Comparison of ENCODE assay signal across 16 cellular contexts in the genomic region with DNA sequence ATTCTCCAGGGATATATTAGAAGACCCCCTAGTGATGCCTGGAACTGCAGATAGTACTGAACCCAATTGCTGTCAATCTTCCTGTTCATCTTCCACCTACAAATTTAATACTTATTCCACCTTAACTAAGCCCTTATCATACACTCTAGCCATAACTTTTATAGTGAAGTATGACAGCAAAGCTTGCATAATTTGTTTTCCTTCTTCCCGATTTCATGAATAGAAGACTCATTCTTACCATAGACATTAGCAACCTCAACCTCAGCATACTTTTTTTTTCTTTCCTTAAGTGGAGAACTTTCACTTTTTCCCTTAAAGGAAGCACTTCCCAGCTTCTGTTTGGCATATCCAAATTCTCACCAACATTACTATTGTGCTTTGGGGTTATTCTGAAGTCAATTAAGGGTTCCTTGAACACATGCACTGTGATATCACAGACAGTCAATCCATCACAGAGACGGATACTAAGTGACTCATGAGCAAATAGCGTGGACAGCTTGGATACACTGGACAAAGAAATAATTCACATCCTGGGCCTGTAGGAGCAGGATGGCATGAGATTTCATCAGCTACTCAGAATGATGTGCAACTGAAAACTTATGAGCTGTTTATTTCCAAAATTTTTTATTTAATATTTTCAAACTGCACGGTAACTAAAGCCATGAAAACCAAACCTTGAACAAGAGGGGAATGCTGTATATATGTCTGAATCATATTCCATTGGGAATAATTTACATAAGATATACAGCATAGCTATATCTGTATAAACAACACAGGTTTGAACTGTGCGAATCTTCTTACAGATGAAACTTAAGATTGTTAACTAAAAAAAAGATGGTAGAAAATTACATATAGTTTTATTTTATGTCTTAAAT.
DNase-seq lines count a peak whose midpoint lies in the region; ATAC-seq and TF ChIP-seq lines count a peak whose summit lies in the region.
"Had no signal": no experiment of that assay in that cellular context is flagged by ENCODE, and none has a peak within 500 bp of the region (broad histone marks: within the 10 kb centered on the region; RNA-seq: fewer than 3 reads in every experiment).

No MANE protein-coding gene starts in this region.

- 63% methylated on average over 5 of the region's 5 CpGs for WGBS in smooth muscle cell (ENCODE audit: low lambda C conversion rate)

- H3K27ac ChIP-seq in smooth muscle cell (ENCODE audit: low read depth), result peak overlapping the region; percentile 72
- H3K27ac ChIP-seq: KMS-11, skin epidermis had no signal

- H3K4me1 ChIP-seq in smooth muscle cell (ENCODE audit: low read depth), result peaks cover 3% of the 10 kb centered on the region
- H3K4me1 ChIP-seq: HAP-1 had no signal

- H2AFZ ChIP-seq in smooth muscle cell (ENCODE audit: low read depth), result no peak overlapping the region

- no peak overlapping the region for H3K9ac ChIP-seq in smooth muscle cell (ENCODE audit: low read depth)
- H3K9ac ChIP-seq: KMS-11 had no signal

- peak; percentile 21 for DNase-seq in GM04504 (ENCODE audit: low read depth)
- peak; percentile 73 for DNase-seq in RKO (ENCODE audit: low spot score)
- DNase-seq in smooth muscle cell (lab: John Stamatoyannopoulos, UW; ENCODE audit: unreplicated experiment), result no peak
- DNase-seq in iPS-NIHi7 (ENCODE audit: extremely low spot score), result no peak
- no peak for DNase-seq in RPMI8226
- DNase-seq in AML-193 (lab: John Stamatoyannopoulos, UW), result no peak
- DNase-seq: activated CD4-positive, alpha-beta T cell treated with anti-CD3 and anti-CD28 coated beads, Interleukin-2, amount 50 U/mL, for 4 hours; activated gamma-delta T cell treated with Interleukin-2 at 50 U/mL for 16 hours; natural killer cell; NCI-H187 treated with DMSO at 0.1 percent for 48 hours; substantia nigra had no signal

- H4K20me1 ChIP-seq in smooth muscle cell (ENCODE audit: low read depth), result no peaks in the 10 kb centered on the region

- no peaks in the 10 kb centered on the region for H3K79me2 ChIP-seq in smooth muscle cell (ENCODE audit: low read depth)

- H3K4me3 ChIP-seq in smooth muscle cell, result no peak overlapping the region
- H3K4me3 ChIP-seq: HAP-1, skin epidermis had no signal

- H3K36me3 ChIP-seq in smooth muscle cell (ENCODE audit: low read depth), result no peaks in the 10 kb centered on the region
- H3K36me3 ChIP-seq: HAP-1 had no signal

- H3K4me2 ChIP-seq in smooth muscle cell, result no peak overlapping the region
- H3K4me2 ChIP-seq: KMS-11 had no signal

- no peaks in the 10 kb centered on the region for H3F3A ChIP-seq in smooth muscle cell (ENCODE audit: low read depth)

- peak; percentile 67 for ATAC-seq in esophagus mucosa
- ATAC-seq: left lobe of liver, natural killer cell had no signal

- no peaks in the 10 kb centered on the region for H3K9me3 ChIP-seq in smooth muscle cell (replicated peaks; ENCODE audit: low read depth)
- H3K9me3 ChIP-seq: HAP-1 had no signal

- H3K27me3 ChIP-seq in smooth muscle cell (ENCODE audit: low read depth), result no peaks in the 10 kb centered on the region

- no peak for TF ChIP-seq CTCF in smooth muscle cell (IDR thresholded peaks at IDR 0.05; ENCODE audit: borderline replicate concordance, insufficient read depth, poor library complexity, severe bottlenecking)

Comparison
In these comparisons a context has a peak if more than half of its experiments do, and no peak if none do; other contexts are left out.
1. DNase-seq: peak in GM04504 (single experiment) and RKO (single experiment); none in smooth muscle cell (single experiment), iPS-NIHi7 (single experiment), RPMI8226 (single experiment) and AML-193 (0 of 2).